19 cellular contexts compared by ENCODE assay signal in genomic region chr9:136733611-136734010, GRCh38. TPM values are rescaled to one million over a fixed set of nuclear protein-coding genes. Genes with fewer than 3 reads are reported as not detected.
DNase-seq lines count a peak whose midpoint lies in the region; ATAC-seq, FAIRE-seq and TF ChIP-seq lines count a peak whose summit lies in the region.
"Had no signal": no experiment of that assay in that cellular context is flagged by ENCODE, and none has a peak within 500 bp of the region (broad histone marks: within the 10 kb centered on the region; RNA-seq: fewer than 3 reads in every experiment).

No MANE protein-coding gene starts in this region.

- BruUV-seq in HepG2 (replicated peaks; lab: Mats Ljungman, UMichigan): no TSS peak

- H3K27ac Mint-ChIP-seq in CD8-positive, alpha-beta T cell: no peak overlapping the region

- H2BK5ac ChIP-seq in neuronal stem cell (ENCODE audit: low read length): no peak overlapping the region

- no peaks in the 10 kb centered on the region for H3K27me3 Mint-ChIP-seq in CD8-positive, alpha-beta T cell (ENCODE audit: low read depth)

- H3K4me1 Mint-ChIP-seq in CD8-positive, alpha-beta T cell (ENCODE audit: low read depth): no peaks in the 10 kb centered on the region
- H3K4me1 Mint-ChIP-seq: CD8-positive, alpha-beta memory T cell had no signal

- POLR2A ChIA-PET in HepG2 (lab: Yijun Ruan, JAX): no interaction called here
- POLR2A ChIA-PET in CD8-positive, alpha-beta T cell (lab: Charles Lee): no interaction called here

- peak; percentile 9; the same call in 1 of the 3 replicates for ATAC-seq in HepG2
- ATAC-seq in right lobe of liver: no peak
- no peak for ATAC-seq in CD8-positive, alpha-beta T cell
- ATAC-seq: GM12878 had no signal

- CTCF ChIA-PET in HepG2 (lab: Yijun Ruan, JAX; ENCODE audit: low intra/inter-chr PET ratio, low total read pairs): no interaction called here
- CTCF ChIA-PET in CD8-positive, alpha-beta T cell (lab: Charles Lee): no interaction called here

- H4K8ac ChIP-seq in neuronal stem cell (ENCODE audit: low read depth, low read length): no peak overlapping the region

- 61% methylated on average over 7 of the region's 12 CpGs for WGBS in HepG2 (ENCODE audit: low lambda C conversion rate)
- 94% methylated on average over 3 of the region's 12 CpGs for WGBS in right lobe of liver (ENCODE audit: insufficient coverage, low coverage, low lambda C conversion rate, missing lambda C conversion rate)
- WGBS in neuronal stem cell (ENCODE audit: extremely low coverage in 2 of 2, insufficient read length in 2 of 2, insufficient replicate concordance in 1 of 2), 2 donors: no CpG with 5 or more reads among the region's 12 CpGs

- H2BK120ac ChIP-seq in neuronal stem cell (ENCODE audit: low read depth, low read length): no peak overlapping the region

- no peak overlapping the region for H3K9ac ChIP-seq in HepG2 (ENCODE audit: insufficient read depth, low read depth, low read length)
- no peak overlapping the region for H3K9ac ChIP-seq in neuronal stem cell (ENCODE audit: low read depth, low read length, poor library complexity)
- H3K9ac ChIP-seq: GM23248 had no signal

- H3K9me3 ChIP-seq in HepG2 (ENCODE audit: low read length): no peaks in the 10 kb centered on the region
- H3K9me3 ChIP-seq in right lobe of liver: no peaks in the 10 kb centered on the region
- no peaks in the 10 kb centered on the region for H3K9me3 ChIP-seq in KOPT-K1 (ENCODE audit: insufficient read depth, low read length, poor library complexity, severe bottlenecking)
- no peaks in the 10 kb centered on the region for H3K9me3 ChIP-seq in neuronal stem cell (replicated peaks in 1 of 2; ENCODE audit: control insufficient read depth in 2 of 2, insufficient read depth in 1 of 2, low read depth in 1 of 2, low read length in 2 of 2)
- H3K9me3 ChIP-seq in CD8-positive, alpha-beta T cell (ENCODE audit: low read length): no peaks in the 10 kb centered on the region
- H3K9me3 ChIP-seq: HAP-1 had no signal

- H2BK15ac ChIP-seq in neuronal stem cell (ENCODE audit: low read length): no peak overlapping the region

- TF ChIP-seq RAD21 in HepG2 (CRISPR knock-in tag; IDR thresholded peaks at IDR 0.05): no peak

- H3K36me3 ChIP-seq in HepG2 (replicated peaks in 1 of 2; ENCODE audit: control insufficient read depth in 1 of 2, insufficient read depth in 2 of 2, low read length in 2 of 2) (no peaks in the 10 kb centered on the region), right lobe of liver (no peaks in the 10 kb centered on the region), KOPT-K1 (ENCODE audit: insufficient read depth, low read length) (no peaks in the 10 kb centered on the region), neuronal stem cell (replicated peaks in 1 of 2; ENCODE audit: control insufficient read depth in 2 of 2, insufficient read depth in 2 of 2, low read length in 2 of 2) (no peaks in the 10 kb centered on the region)
- no peaks in the 10 kb centered on the region for H3K36me3 ChIP-seq in CD8-positive, alpha-beta T cell (ENCODE audit: insufficient read depth, low read length)
- H3K36me3 ChIP-seq: HAP-1 had no signal

- H3K4me2 ChIP-seq in HepG2 (ENCODE audit: low read depth, low read length) (no peak overlapping the region), neuronal stem cell (ENCODE audit: insufficient read depth, low read length, poor library complexity, severe bottlenecking) (no peak overlapping the region)

- H4K91ac ChIP-seq in neuronal stem cell (ENCODE audit: low read depth, low read length, poor library complexity): no peak overlapping the region

- peaks cover 2% of the 10 kb centered on the region for H3K79me1 ChIP-seq in neuronal stem cell (ENCODE audit: low read depth, low read length)

- in situ Hi-C loops in HepG2 (cut with HindIII; ENCODE audit: extremely low pct_ligation_motif_present, low pct_unique_long_range_greater_than_20kb): no loop called here

- H2AK5ac ChIP-seq in neuronal stem cell (ENCODE audit: low read depth, low read length): peak overlapping the region; percentile 63

- peak overlapping the region; percentile 64 for H3K18ac ChIP-seq in neuronal stem cell (ENCODE audit: low read length)

- H3K4me3 ChIP-seq in HepG2 (replicated peaks in 1 of 3; ENCODE audit: insufficient read depth in 1 of 3, low read depth in 2 of 3, low read length in 3 of 3): no peak overlapping the region
- no peak overlapping the region for H3K4me3 ChIP-seq in right lobe of liver
- H3K4me3 ChIP-seq in neuronal stem cell (ENCODE audit: low read length in 2 of 2): no peak overlapping the region
- no peak overlapping the region for H3K4me3 ChIP-seq in CD8-positive, alpha-beta T cell (ENCODE audit: low read depth, low read length)
- H3K4me3 ChIP-seq: GM12878, GM23248, HAP-1 had no signal

- TF ChIP-seq POLR2A in HepG2 (IDR thresholded peaks at IDR 0.05; ENCODE audit: insufficient read depth in 1 of 2, low read depth in 2 of 2, low read length in 2 of 2) (no peak), right lobe of liver (IDR thresholded peaks at IDR 0.05) (no peak)

- H3K4me1 ChIP-seq in HepG2 (ENCODE audit: insufficient read depth, low read length) (peaks cover 25% of the 10 kb centered on the region), right lobe of liver (peaks cover 0 to 5% (median 2%) of the 10 kb centered on the region in 4 donors), neuronal stem cell (ENCODE audit: control insufficient read depth in 2 of 2, insufficient read depth in 1 of 2, low read depth in 1 of 2, low read length in 2 of 2) (peaks cover 2 to 4% of the 10 kb centered on the region in 2 donors)
- peaks cover 7% of the 10 kb centered on the region for H3K4me1 ChIP-seq in CD8-positive, alpha-beta T cell (ENCODE audit: insufficient read depth, low read length)

- DNase-seq in HepG2 (ENCODE audit: low spot score) (no peak), right lobe of liver (no peak), neuronal stem cell (ENCODE audit: low spot score) (no peak)
- DNase-seq in CD8-positive, alpha-beta T cell: no peak
- no peak for DNase-seq in stimulated activated naive CD4-positive, alpha-beta T cell (lab: John Stamatoyannopoulos, UW)
- DNase-seq: ACHN; CD8-positive, alpha-beta memory T cell; COR-L47; DMS 273 treated with DMSO at 0.1 percent for 48 hours; DMS53; EL; GM23248 had no signal

- H3K79me2 ChIP-seq in HepG2 (ENCODE audit: insufficient read depth, low read length): peaks cover 8% of the 10 kb centered on the region

- H2AFZ ChIP-seq in HepG2 (ENCODE audit: low read length) (no peak overlapping the region), neuronal stem cell (ENCODE audit: low read length) (no peak overlapping the region)
- H2AFZ ChIP-seq: GM23248 had no signal

- H3K4ac ChIP-seq in neuronal stem cell (ENCODE audit: low read length): no peak overlapping the region

- TF ChIP-seq EP300 in HepG2 (IDR thresholded peaks at IDR 0.05; ENCODE audit: low read depth in 2 of 2, low read length in 2 of 2) (no peak), HepG2 (CRISPR knock-in tag; IDR thresholded peaks at IDR 0.05; ENCODE audit: borderline replicate concordance) (no peak)

- H3K14ac ChIP-seq in neuronal stem cell (ENCODE audit: low read length): no peak overlapping the region

- intact Hi-C loops in HepG2 (cut with micrococcal nuclease; ENCODE audit: unreplicated experiment) (no loop called here), right lobe of liver (cut with DNase I) (no loop called here)
- intact Hi-C loops in CD8-positive, alpha-beta T cell (cut with DNase I, micrococcal nuclease): no loop called here

- TF ChIP-seq CTCF in HepG2 (CRISPR knock-in tag; IDR thresholded peaks at IDR 0.05): no peak
- no peak for TF ChIP-seq CTCF in right lobe of liver (IDR thresholded peaks at IDR 0.05)
- no peak for TF ChIP-seq CTCF in CD8-positive, alpha-beta T cell (IDR thresholded peaks at IDR 0.05)

- H4K20me1 ChIP-seq in HepG2 (ENCODE audit: insufficient read depth, low read length): no peaks in the 10 kb centered on the region; the same call in 1 of the 2 replicates

- H3K36me3 Mint-ChIP-seq in CD8-positive, alpha-beta T cell: no peaks in the 10 kb centered on the region
- H3K36me3 Mint-ChIP-seq: CD8-positive, alpha-beta memory T cell had no signal

- no peak overlapping the region for H2BK12ac ChIP-seq in neuronal stem cell (ENCODE audit: low read length)

- H3K4me3 Mint-ChIP-seq in CD8-positive, alpha-beta T cell: no peak overlapping the region
- H3K4me3 Mint-ChIP-seq: CD8-positive, alpha-beta memory T cell had no signal

- H3K23ac ChIP-seq in neuronal stem cell (ENCODE audit: low read depth, low read length, poor library complexity): no peak overlapping the region

- FAIRE-seq in HepG2 (lab: Jason Lieb, UNC): no peak
- FAIRE-seq: A204.1, GM12878 had no signal

- H3K27me3 ChIP-seq in HepG2 (ENCODE audit: control insufficient read depth in 1 of 2, insufficient read depth in 2 of 2, low read length in 2 of 2) (peaks cover 3 to 27% of the 10 kb centered on the region in 2 experiments; a peak in 3 of 5 replicates), right lobe of liver (no peaks in the 10 kb centered on the region), neuronal stem cell (ENCODE audit: control insufficient read depth in 3 of 3, insufficient read depth in 3 of 3, low read depth in 1 of 3, low read length in 3 of 3) (peaks cover 0 to 24% (median 8%) of the 10 kb centered on the region in 3 experiments)
- no peaks in the 10 kb centered on the region for H3K27me3 ChIP-seq in CD8-positive, alpha-beta T cell (ENCODE audit: insufficient read depth, low read length)

- H3K27ac ChIP-seq in HepG2 (ENCODE audit: extremely low read length, insufficient read depth, low read length) (no peak overlapping the region), right lobe of liver (no peak overlapping the region), KOPT-K1 (ENCODE audit: low read depth, low read length, poor library complexity, severe bottlenecking) (peak overlapping the region; percentile 18), neuronal stem cell (replicated peaks; ENCODE audit: low read length) (no peak overlapping the region)
- H3K27ac ChIP-seq in CD8-positive, alpha-beta T cell (ENCODE audit: low read depth, low read length): no peak overlapping the region
- H3K27ac ChIP-seq: GM23248 had no signal

- no peaks in the 10 kb centered on the region for H3K9me3 Mint-ChIP-seq in CD8-positive, alpha-beta T cell
- H3K9me3 Mint-ChIP-seq: CD8-positive, alpha-beta memory T cell had no signal

RNA-seq across cellular contexts. Expression of gene LCN10, which starts 9.1 kb away (rescaled TPM):
- 0.14 and 0.53 TPM in 2 replicates for total RNA-seq in HepG2 (2016; rRNA removed; fragmentation: Illumina TruSeq; extraction: Trizol)
- not detected in 2 replicates for total RNA-seq in HepG2 (2016; cell fraction: cytosol; rRNA removed; fragmentation: Illumina TruSeq; extraction: Trizol; ENCODE audit: low read depth)
- total RNA-seq in HepG2 (2016; cell fraction: insoluble cytoplasmic fraction; rRNA removed; fragmentation: Illumina TruSeq; extraction: Trizol): 0.13 and 0.19 TPM in 2 replicates
- total RNA-seq in HepG2 (2016; cell fraction: membrane; rRNA removed; fragmentation: Illumina TruSeq; extraction: Trizol): 0.34 TPM in 2 replicates
- total RNA-seq in HepG2 (2016; cell fraction: nucleus; rRNA removed; fragmentation: Illumina TruSeq; extraction: Trizol): 0.22 TPM in 1 of 2 replicates, not detected in the other
- polyA plus RNA-seq in HepG2 (2011; rRNA removed): 0.61 and 0.84 TPM in 2 replicates
- 0.82 and 1.0 TPM in 2 replicates for polyA plus RNA-seq in HepG2 (2011; cell fraction: cytosol; rRNA removed)
- polyA plus RNA-seq in HepG2 (2011; cell fraction: nucleus; rRNA removed): 0.85 and 1.8 TPM in 2 replicates
- 1.5 and 1.8 TPM in 2 replicates for polyA plus RNA-seq in HepG2 (2012)
- 0.18 and 0.24 TPM in 2 replicates for polyA plus RNA-seq in HepG2 (2016; cell fraction: cytosol; fragmentation: Illumina TruSeq; extraction: Trizol; ENCODE audit: low read depth)
- polyA plus RNA-seq in HepG2 (2016; cell fraction: insoluble cytoplasmic fraction; fragmentation: Illumina TruSeq; extraction: Trizol; ENCODE audit: low read depth): 0.27 and 0.43 TPM in 2 replicates
- 0.15 and 0.43 TPM in 2 replicates for polyA plus RNA-seq in HepG2 (2016; cell fraction: membrane; fragmentation: Illumina TruSeq; extraction: Trizol; ENCODE audit: low read depth)
- 0.41 and 0.74 TPM in 2 replicates for polyA plus RNA-seq in HepG2 (2016; cell fraction: nucleus; fragmentation: Illumina TruSeq; extraction: Trizol; ENCODE audit: insufficient read depth, low read depth)
- polyA minus RNA-seq in HepG2 (2011; rRNA and poly(A)+ RNA removed; ENCODE audit: low replicate concordance): 0.30 and 1.0 TPM in 2 replicates
- not detected in 2 replicates for polyA minus RNA-seq in HepG2 (2011; cell fraction: cytosol; rRNA and poly(A)+ RNA removed)
- not detected in 2 replicates for polyA minus RNA-seq in HepG2 (2011; cell fraction: nucleus; rRNA and poly(A)+ RNA removed)
- under 1 TPM in 4 of 6 experiments, not detected in 2; 0.23 to 0.81 (median 0.32) TPM for total RNA-seq in right lobe of liver
- polyA plus RNA-seq in neuronal stem cell (2013, experiment 1 of 2): 0.10 TPM
- polyA plus RNA-seq in neuronal stem cell (2013, experiment 2 of 2): 0.12 TPM
- under 1 TPM; 0.14 to 0.38 TPM for total RNA-seq in CD8-positive, alpha-beta T cell
- total RNA-seq: G401, GM23248, H4 had no signal
- polyA plus RNA-seq: BJ, GM23248 had no signal

RNA-seq across cellular contexts. Expression of gene LCN6, which starts 14.7 kb away (rescaled TPM):
- total RNA-seq in HepG2 (2016; rRNA removed; fragmentation: Illumina TruSeq; extraction: Trizol) (not detected in 2 replicates), right lobe of liver (under 1 TPM in 2 of 6 experiments, not detected in 4; 0.26 to 0.63 TPM)
- not detected in 2 replicates for total RNA-seq in HepG2 (2016; cell fraction: cytosol; rRNA removed; fragmentation: Illumina TruSeq; extraction: Trizol; ENCODE audit: low read depth)
- total RNA-seq in HepG2 (2016; cell fraction: insoluble cytoplasmic fraction; rRNA removed; fragmentation: Illumina TruSeq; extraction: Trizol): not detected in 2 replicates
- not detected in 2 replicates for total RNA-seq in HepG2 (2016; cell fraction: membrane; rRNA removed; fragmentation: Illumina TruSeq; extraction: Trizol)
- not detected in 2 replicates for total RNA-seq in HepG2 (2016; cell fraction: nucleus; rRNA removed; fragmentation: Illumina TruSeq; extraction: Trizol)
- polyA plus RNA-seq in HepG2 (2011; rRNA removed): not detected in 2 replicates
- not detected in 2 replicates for polyA plus RNA-seq in HepG2 (2011; cell fraction: cytosol; rRNA removed)
- polyA plus RNA-seq in HepG2 (2011; cell fraction: nucleus; rRNA removed): not detected in 2 replicates
- polyA plus RNA-seq in HepG2 (2012): not detected in 2 replicates
- polyA plus RNA-seq in HepG2 (2016; cell fraction: cytosol; fragmentation: Illumina TruSeq; extraction: Trizol; ENCODE audit: low read depth): not detected in 2 replicates
- not detected in 2 replicates for polyA plus RNA-seq in HepG2 (2016; cell fraction: insoluble cytoplasmic fraction; fragmentation: Illumina TruSeq; extraction: Trizol; ENCODE audit: low read depth)
- not detected in 2 replicates for polyA plus RNA-seq in HepG2 (2016; cell fraction: membrane; fragmentation: Illumina TruSeq; extraction: Trizol; ENCODE audit: low read depth)
- not detected in 2 replicates for polyA plus RNA-seq in HepG2 (2016; cell fraction: nucleus; fragmentation: Illumina TruSeq; extraction: Trizol; ENCODE audit: insufficient read depth, low read depth)
- polyA minus RNA-seq in HepG2 (2011; rRNA and poly(A)+ RNA removed; ENCODE audit: low replicate concordance): not detected in 2 replicates
- polyA minus RNA-seq in HepG2 (2011; cell fraction: cytosol; rRNA and poly(A)+ RNA removed): not detected in 2 replicates
- polyA minus RNA-seq in HepG2 (2011; cell fraction: nucleus; rRNA and poly(A)+ RNA removed): not detected in 2 replicates
- polyA plus RNA-seq in neuronal stem cell (2013, experiment 1 of 2): not detected
- not detected for polyA plus RNA-seq in neuronal stem cell (2013, experiment 2 of 2)
- total RNA-seq in CD8-positive, alpha-beta T cell: not detected
- total RNA-seq: CD8-positive, alpha-beta memory T cell; G401; GM12878; GM23248; H4 had no signal
- polyA plus RNA-seq: BJ; CD8-positive, alpha-beta memory T cell; GM12878; GM23248 had no signal

RNA-seq across cellular contexts. Expression of gene DIPK1B, which starts 21.2 kb away (rescaled TPM):
- total RNA-seq in HepG2 (2016; rRNA removed; fragmentation: Illumina TruSeq; extraction: Trizol) (0.18 and 0.28 TPM in 2 replicates), right lobe of liver (1 to 10 TPM; 1.4 to 7.7 (median 5.1) TPM)
- total RNA-seq in HepG2 (2016; cell fraction: cytosol; rRNA removed; fragmentation: Illumina TruSeq; extraction: Trizol; ENCODE audit: low read depth): 0.91 and 1.1 TPM in 2 replicates
- total RNA-seq in HepG2 (2016; cell fraction: insoluble cytoplasmic fraction; rRNA removed; fragmentation: Illumina TruSeq; extraction: Trizol): 0.28 and 0.41 TPM in 2 replicates
- total RNA-seq in HepG2 (2016; cell fraction: membrane; rRNA removed; fragmentation: Illumina TruSeq; extraction: Trizol): 0.99 and 1.2 TPM in 2 replicates
- 0.16 TPM in 1 of 2 replicates, not detected in the other for total RNA-seq in HepG2 (2016; cell fraction: nucleus; rRNA removed; fragmentation: Illumina TruSeq; extraction: Trizol)
- 3.9 and 7.2 TPM in 2 replicates for polyA plus RNA-seq in HepG2 (2011; rRNA removed)
- 4.8 and 7.5 TPM in 2 replicates for polyA plus RNA-seq in HepG2 (2011; cell fraction: cytosol; rRNA removed)
- 17.3 and 19.2 TPM in 2 replicates for polyA plus RNA-seq in HepG2 (2011; cell fraction: nucleus; rRNA removed)
- 3.2 TPM in 2 replicates for polyA plus RNA-seq in HepG2 (2012)
- 1.3 TPM in 2 replicates for polyA plus RNA-seq in HepG2 (2016; cell fraction: cytosol; fragmentation: Illumina TruSeq; extraction: Trizol; ENCODE audit: low read depth)
- 0.28 and 0.45 TPM in 2 replicates for polyA plus RNA-seq in HepG2 (2016; cell fraction: insoluble cytoplasmic fraction; fragmentation: Illumina TruSeq; extraction: Trizol; ENCODE audit: low read depth)
- polyA plus RNA-seq in HepG2 (2016; cell fraction: membrane; fragmentation: Illumina TruSeq; extraction: Trizol; ENCODE audit: low read depth): 1.1 TPM in 2 replicates
- polyA plus RNA-seq in HepG2 (2016; cell fraction: nucleus; fragmentation: Illumina TruSeq; extraction: Trizol; ENCODE audit: insufficient read depth, low read depth): 0.56 and 0.57 TPM in 2 replicates
- 0.07 and 7.1 TPM in 2 replicates for polyA minus RNA-seq in HepG2 (2011; rRNA and poly(A)+ RNA removed; ENCODE audit: low replicate concordance)
- polyA minus RNA-seq in HepG2 (2011; cell fraction: cytosol; rRNA and poly(A)+ RNA removed): 2.7 and 3.6 TPM in 2 replicates
- polyA minus RNA-seq in HepG2 (2011; cell fraction: nucleus; rRNA and poly(A)+ RNA removed): 1.2 TPM in 2 replicates
- 40.0 TPM for polyA plus RNA-seq in neuronal stem cell (2013, experiment 1 of 2)
- 39.1 TPM for polyA plus RNA-seq in neuronal stem cell (2013, experiment 2 of 2)
- under 1 TPM; 0.22 to 0.62 TPM for total RNA-seq in CD8-positive, alpha-beta T cell
- total RNA-seq: CD8-positive, alpha-beta memory T cell; GM23248 had no signal
- polyA plus RNA-seq: CD8-positive, alpha-beta memory T cell; GM23248 had no signal

RNA-seq across cellular contexts. Expression of gene LCN8, which starts 24.4 kb away (rescaled TPM):
- total RNA-seq in HepG2 (2016; rRNA removed; fragmentation: Illumina TruSeq; extraction: Trizol): not detected in 2 replicates
- total RNA-seq in HepG2 (2016; cell fraction: cytosol; rRNA removed; fragmentation: Illumina TruSeq; extraction: Trizol; ENCODE audit: low read depth): not detected in 2 replicates
- not detected in 2 replicates for total RNA-seq in HepG2 (2016; cell fraction: insoluble cytoplasmic fraction; rRNA removed; fragmentation: Illumina TruSeq; extraction: Trizol)
- not detected in 2 replicates for total RNA-seq in HepG2 (2016; cell fraction: membrane; rRNA removed; fragmentation: Illumina TruSeq; extraction: Trizol)
- not detected in 2 replicates for total RNA-seq in HepG2 (2016; cell fraction: nucleus; rRNA removed; fragmentation: Illumina TruSeq; extraction: Trizol)
- 0.15 TPM in 1 of 2 replicates, not detected in the other for polyA plus RNA-seq in HepG2 (2011; rRNA removed)
- 0.01 TPM in 1 of 2 replicates, not detected in the other for polyA plus RNA-seq in HepG2 (2011; cell fraction: cytosol; rRNA removed)
- polyA plus RNA-seq in HepG2 (2011; cell fraction: nucleus; rRNA removed): 0.64 and 1.8 TPM in 2 replicates
- not detected in 2 replicates for polyA plus RNA-seq in HepG2 (2012)
- not detected in 2 replicates for polyA plus RNA-seq in HepG2 (2016; cell fraction: cytosol; fragmentation: Illumina TruSeq; extraction: Trizol; ENCODE audit: low read depth)
- not detected in 2 replicates for polyA plus RNA-seq in HepG2 (2016; cell fraction: insoluble cytoplasmic fraction; fragmentation: Illumina TruSeq; extraction: Trizol; ENCODE audit: low read depth)
- polyA plus RNA-seq in HepG2 (2016; cell fraction: membrane; fragmentation: Illumina TruSeq; extraction: Trizol; ENCODE audit: low read depth): not detected in 2 replicates
- polyA plus RNA-seq in HepG2 (2016; cell fraction: nucleus; fragmentation: Illumina TruSeq; extraction: Trizol; ENCODE audit: insufficient read depth, low read depth): not detected in 2 replicates
- polyA minus RNA-seq in HepG2 (2011; rRNA and poly(A)+ RNA removed; ENCODE audit: low replicate concordance): not detected in 2 replicates
- polyA minus RNA-seq in HepG2 (2011; cell fraction: cytosol; rRNA and poly(A)+ RNA removed): not detected in 2 replicates
- not detected in 2 replicates for polyA minus RNA-seq in HepG2 (2011; cell fraction: nucleus; rRNA and poly(A)+ RNA removed)
- total RNA-seq in right lobe of liver: not detected
- polyA plus RNA-seq in neuronal stem cell (2013, experiment 1 of 2): not detected
- not detected for polyA plus RNA-seq in neuronal stem cell (2013, experiment 2 of 2)
- not detected for total RNA-seq in CD8-positive, alpha-beta T cell
- total RNA-seq: CD8-positive, alpha-beta memory T cell; G401; GM12878; GM23248; H4 had no signal
- polyA plus RNA-seq: BJ; CD8-positive, alpha-beta memory T cell; GM12878; GM23248 had no signal

RNA-seq across cellular contexts. Expression of gene LCN15, which starts 30.7 kb away (rescaled TPM):
- 0.29 and 1.3 TPM in 2 replicates for total RNA-seq in HepG2 (2016; rRNA removed; fragmentation: Illumina TruSeq; extraction: Trizol)
- 1.3 and 1.9 TPM in 2 replicates for total RNA-seq in HepG2 (2016; cell fraction: cytosol; rRNA removed; fragmentation: Illumina TruSeq; extraction: Trizol; ENCODE audit: low read depth)
- 0.55 and 1.00 TPM in 2 replicates for total RNA-seq in HepG2 (2016; cell fraction: insoluble cytoplasmic fraction; rRNA removed; fragmentation: Illumina TruSeq; extraction: Trizol)
- total RNA-seq in HepG2 (2016; cell fraction: membrane; rRNA removed; fragmentation: Illumina TruSeq; extraction: Trizol): 0.96 and 1.5 TPM in 2 replicates
- total RNA-seq in HepG2 (2016; cell fraction: nucleus; rRNA removed; fragmentation: Illumina TruSeq; extraction: Trizol): 0.41 and 0.99 TPM in 2 replicates
- 32.9 and 53.7 TPM in 2 replicates for polyA plus RNA-seq in HepG2 (2011; rRNA removed)
- polyA plus RNA-seq in HepG2 (2011; cell fraction: cytosol; rRNA removed): 35.0 and 114 TPM in 2 replicates
- polyA plus RNA-seq in HepG2 (2011; cell fraction: nucleus; rRNA removed): 18.7 and 43.2 TPM in 2 replicates
- 13.7 and 27.0 TPM in 2 replicates for polyA plus RNA-seq in HepG2 (2012)
- polyA plus RNA-seq in HepG2 (2016; cell fraction: cytosol; fragmentation: Illumina TruSeq; extraction: Trizol; ENCODE audit: low read depth): 1.2 and 1.3 TPM in 2 replicates
- 0.36 and 0.57 TPM in 2 replicates for polyA plus RNA-seq in HepG2 (2016; cell fraction: insoluble cytoplasmic fraction; fragmentation: Illumina TruSeq; extraction: Trizol; ENCODE audit: low read depth)
- polyA plus RNA-seq in HepG2 (2016; cell fraction: membrane; fragmentation: Illumina TruSeq; extraction: Trizol; ENCODE audit: low read depth): 0.84 and 0.88 TPM in 2 replicates
- 0.93 and 1.4 TPM in 2 replicates for polyA plus RNA-seq in HepG2 (2016; cell fraction: nucleus; fragmentation: Illumina TruSeq; extraction: Trizol; ENCODE audit: insufficient read depth, low read depth)
- 28.1 TPM in 1 of 2 replicates, not detected in the other for polyA minus RNA-seq in HepG2 (2011; rRNA and poly(A)+ RNA removed; ENCODE audit: low replicate concordance)
- 3.6 and 11.7 TPM in 2 replicates for polyA minus RNA-seq in HepG2 (2011; cell fraction: cytosol; rRNA and poly(A)+ RNA removed)
- polyA minus RNA-seq in HepG2 (2011; cell fraction: nucleus; rRNA and poly(A)+ RNA removed): 2.1 and 3.2 TPM in 2 replicates
- not detected for total RNA-seq in right lobe of liver
- polyA plus RNA-seq in neuronal stem cell (2013, experiment 1 of 2): 0.03 TPM
- 0.08 TPM for polyA plus RNA-seq in neuronal stem cell (2013, experiment 2 of 2)
- total RNA-seq in CD8-positive, alpha-beta T cell: not detected
- total RNA-seq: CD8-positive, alpha-beta memory T cell; G401; GM12878; GM23248; H4 had no signal
- polyA plus RNA-seq: BJ; CD8-positive, alpha-beta memory T cell; GM23248 had no signal
